Comparison of ENCODE assay signal across 8 cellular contexts in genomic region chr12:77724367-77724957, GRCh38.
DNase-seq lines count a peak whose midpoint lies in the region; ATAC-seq and TF ChIP-seq lines count a peak whose summit lies in the region.

No MANE protein-coding gene starts in this region.

- H3K27ac ChIP-seq in SU-DHL-6 (ENCODE audit: low read depth, low read length) (no peak overlapping the region), left ventricle myocardium inferior (replicated peaks) (no peak overlapping the region), upper lobe of left lung (no peak overlapping the region)

- H3K4me1 ChIP-seq in left ventricle myocardium inferior (peaks cover 9% of the 10 kb centered on the region), upper lobe of left lung (peaks cover 0 to 3% (median 1%) of the 10 kb centered on the region in 4 donors)

- no peaks in the 10 kb centered on the region for H3K36me3 ChIP-seq in SU-DHL-6 (ENCODE audit: low read length)
- H3K36me3 ChIP-seq in left ventricle myocardium inferior = no peaks in the 10 kb centered on the region
- H3K36me3 ChIP-seq in upper lobe of left lung = no peaks in the 10 kb centered on the region

- H3K36me3 Mint-ChIP-seq in activated CD8-positive, alpha-beta memory T cell treated with anti-CD3 and anti-CD28 coated beads, Interleukin-2, amount 10 ng/mL, durations not matched to agents 7 days and 5 days = no peaks in the 10 kb centered on the region

- H3K9me2 ChIP-seq in SU-DHL-6 (replicated peaks; ENCODE audit: insufficient read depth, low read length) = no peaks in the 10 kb centered on the region

- H4K20me1 ChIP-seq in SU-DHL-6 (ENCODE audit: low read depth, low read length) = no peaks in the 10 kb centered on the region

- H2AFZ ChIP-seq in SU-DHL-6 (ENCODE audit: low read depth, low read length, severe bottlenecking) = no peak overlapping the region

- no peak overlapping the region for H3K4me2 ChIP-seq in SU-DHL-6 (ENCODE audit: low read depth, low read length, poor library complexity, severe bottlenecking)

- H3K4me3 ChIP-seq in SU-DHL-6 (ENCODE audit: insufficient read depth, low read length, poor library complexity, severe bottlenecking) (no peak overlapping the region), left ventricle myocardium inferior (no peak overlapping the region), upper lobe of left lung (no peak overlapping the region)

- no peaks in the 10 kb centered on the region for H3K79me2 ChIP-seq in SU-DHL-6 (ENCODE audit: insufficient read depth, low read length)

- no peaks in the 10 kb centered on the region for H3K4me1 Mint-ChIP-seq in activated CD8-positive, alpha-beta memory T cell treated with anti-CD3 and anti-CD28 coated beads, Interleukin-2, amount 10 ng/mL, durations not matched to agents 7 days and 5 days

- H3K9ac ChIP-seq in SU-DHL-6 (ENCODE audit: low read length) = no peak overlapping the region

- H3K27ac Mint-ChIP-seq in activated CD8-positive, alpha-beta memory T cell treated with anti-CD3 and anti-CD28 coated beads, Interleukin-2, amount 10 ng/mL, durations not matched to agents 7 days and 5 days = no peak overlapping the region

- no peak overlapping the region for H3K4me3 Mint-ChIP-seq in activated CD8-positive, alpha-beta memory T cell treated with anti-CD3 and anti-CD28 coated beads, Interleukin-2, amount 10 ng/mL, durations not matched to agents 7 days and 5 days

- TF ChIP-seq CTCF in SU-DHL-6 (IDR thresholded peaks at IDR 0.05; ENCODE audit: insufficient read depth, low read length, poor library complexity, severe bottlenecking) (peak; percentile 41), left ventricle myocardium inferior (IDR thresholded peaks at IDR 0.05; ENCODE audit: borderline replicate concordance) (peak; percentile 78), upper lobe of left lung (IDR thresholded peaks at IDR 0.05) (peak in 4 of 6 experiments; percentile 26 to 52 (median 46))

- ATAC-seq in GM19463 (IDR thresholded peaks at IDR 0.05; ENCODE audit: unreplicated experiment) (peak; percentile 65), upper lobe of left lung (ENCODE audit: low FRiP score in 2 of 2) (no peak)
- no peak for ATAC-seq in activated CD8-positive, alpha-beta memory T cell treated with anti-CD3 and anti-CD28 coated beads, Interleukin-2, amount 10 ng/mL, durations not matched to agents 7 days and 5 days

- H3K9me3 Mint-ChIP-seq in activated CD8-positive, alpha-beta memory T cell treated with anti-CD3 and anti-CD28 coated beads, Interleukin-2, amount 10 ng/mL, durations not matched to agents 7 days and 5 days (ENCODE audit: low read depth) = no peaks in the 10 kb centered on the region

- no peaks in the 10 kb centered on the region for H3K9me3 ChIP-seq in SU-DHL-6 (ENCODE audit: insufficient read depth, low read length)
- H3K9me3 ChIP-seq in left ventricle myocardium inferior (replicated peaks) = no peaks in the 10 kb centered on the region
- H3K9me3 ChIP-seq in upper lobe of left lung = no peaks in the 10 kb centered on the region

- intact Hi-C loops in left ventricle myocardium inferior (cut with micrococcal nuclease) = loop anchor here (1.0 kb wide), 1 partner anchor 201 kb away; no protein-coding TSS in a partner anchor

- no peaks in the 10 kb centered on the region for H3K27me3 ChIP-seq in SU-DHL-6 (ENCODE audit: low read length)
- no peaks in the 10 kb centered on the region for H3K27me3 ChIP-seq in left ventricle myocardium inferior (ENCODE audit: low read depth)
- H3K27me3 ChIP-seq in upper lobe of left lung = no peaks in the 10 kb centered on the region

- TF ChIP-seq EP300 in upper lobe of left lung (IDR thresholded peaks at IDR 0.05) = no peak

- 54 to 55% methylated on average over 1 of the region's 1 CpG for WGBS in upper lobe of left lung, 2 donors

- no peaks in the 10 kb centered on the region for H3F3A ChIP-seq in SU-DHL-6 (ENCODE audit: insufficient read depth)

- TF ChIP-seq POLR2A in upper lobe of left lung (IDR thresholded peaks at IDR 0.05) = no peak

- no peaks in the 10 kb centered on the region for H3K27me3 Mint-ChIP-seq in activated CD8-positive, alpha-beta memory T cell treated with anti-CD3 and anti-CD28 coated beads, Interleukin-2, amount 10 ng/mL, durations not matched to agents 7 days and 5 days

- CTCF ChIA-PET in activated CD8-positive, alpha-beta memory T cell treated with anti-CD3 and anti-CD28 coated beads, Interleukin-2, amount 10 ng/mL, durations not matched to agents 7 days and 5 days (lab: Charles Lee) = no interaction called here

- DNase-seq in AML-193 (lab: John Stamatoyannopoulos, UW) = peak; percentile 10 to 28
- DNase-seq in NCI-H1105 treated with DMSO at 0.1 percent for 48 hours (lab: John Stamatoyannopoulos, UW) = peak; percentile 70
- DNase-seq in left ventricle myocardium inferior = no peak
- DNase-seq in upper lobe of left lung = no peak
- no peak for DNase-seq in activated CD8-positive, alpha-beta memory T cell treated with anti-CD3 and anti-CD28 coated beads, Interleukin-2, amount 10 ng/mL, durations not matched to agents 7 days and 5 days
- DNase-seq in activated T-cell treated with anti-CD3 and anti-CD28 coated beads for 4 hours = no peak

Comparison
In these comparisons a context has a peak if more than half of its experiments do, and no peak if none do; other contexts are left out.
1. DNase-seq: peak in AML-193 (2 of 2) and NCI-H1105 treated with DMSO at 0.1 percent for 48 hours (single experiment); none in left ventricle myocardium inferior (single experiment), upper lobe of left lung (0 of 2), activated CD8-positive, alpha-beta memory T cell treated with anti-CD3 and anti-CD28 coated beads, Interleukin-2, amount 10 ng/mL, durations not matched to agents 7 days and 5 days (single experiment) and activated T-cell treated with anti-CD3 and anti-CD28 coated beads for 4 hours (single experiment).
2. Peak in every context shown above with its lines, with median percentiles within 50 percentile points of each other: CTCF ChIP-seq.